In genomic region chr17:986322-986929, GRCh38 we compare ENCODE assay signal across 24 cellular contexts. TPM values are rescaled to one million over a fixed set of nuclear protein-coding genes. Genes with fewer than 3 reads are reported as not detected.
DNase-seq lines count a peak whose midpoint lies in the region; ATAC-seq and TF ChIP-seq lines count a peak whose summit lies in the region.
"Had no signal": no experiment of that assay in that cellular context is flagged by ENCODE, and none has a peak within 500 bp of the region (broad histone marks: within the 10 kb centered on the region; RNA-seq: fewer than 3 reads in every experiment).

No MANE protein-coding gene starts in this region.

- no TSS peak for BruUV-seq in IMR-90 (replicated peaks; lab: Mats Ljungman, UMichigan)

- H3K36me3 Mint-ChIP-seq in GM23338 (ENCODE audit: low read depth) (no peaks in the 10 kb centered on the region), neural crest cell (ENCODE audit: low read depth) (no peaks in the 10 kb centered on the region)
- H3K36me3 Mint-ChIP-seq: CD14-positive monocyte; CD8-positive, alpha-beta memory T cell had no signal

- H2BK120ac ChIP-seq in IMR-90 (ENCODE audit: low read depth, low read length): no peak overlapping the region

- H3K23ac ChIP-seq in IMR-90 (ENCODE audit: low read depth, low read length): no peak overlapping the region

- CTCF ChIA-PET in IMR-90 (lab: Yijun Ruan, JAX): interaction anchor here (1.3 kb wide), 1 partner anchor 10 kb away, joined by 3 read pairs; the partner anchor contains the start of gene TIMM22

- H3K27ac Mint-ChIP-seq in GM23338: no peak overlapping the region
- H3K27ac Mint-ChIP-seq in neural crest cell (ENCODE audit: unreplicated experiment): peak overlapping the region; percentile 57
- H3K27ac Mint-ChIP-seq: CD14-positive monocyte; CD4-positive, alpha-beta T cell; HFFc6 had no signal

- H4K8ac ChIP-seq in IMR-90 (ENCODE audit: low read depth in 2 of 2, low read length in 2 of 2): no peak overlapping the region

- H3K4me3 ChIP-seq in GM23338: no peak overlapping the region
- H3K4me3 ChIP-seq in IMR-90 (ENCODE audit: insufficient read depth, low read depth, low read length): no peak overlapping the region
- H3K4me3 ChIP-seq in Peyer's patch: no peak overlapping the region
- H3K4me3 ChIP-seq: A549; BLaER1 treated with 17β-estradiol and CSF1 and Interleukin-3, amounts not matched to agents 10 nM and 100 nM; GM12878; HAP-1 had no signal

- no peak overlapping the region for H2BK15ac ChIP-seq in IMR-90 (ENCODE audit: low read depth, low read length)

- H3K14ac ChIP-seq in IMR-90 (replicated peaks; ENCODE audit: low read depth, low read length): no peak overlapping the region

- H3K27me3 ChIP-seq in GM23338 (ENCODE audit: insufficient read depth) (no peaks in the 10 kb centered on the region), IMR-90 (ENCODE audit: control insufficient read depth, insufficient read depth, low read length) (no peaks in the 10 kb centered on the region), Peyer's patch (no peaks in the 10 kb centered on the region)
- H3K27me3 ChIP-seq: BE2C; BLaER1 treated with 17β-estradiol and CSF1 and Interleukin-3, amounts not matched to agents 10 nM and 100 nM had no signal

- H4K20me1 ChIP-seq in GM23338 (replicated peaks; ENCODE audit: insufficient read depth) (no peaks in the 10 kb centered on the region), IMR-90 (ENCODE audit: insufficient read depth, low read length) (no peaks in the 10 kb centered on the region)
- H4K20me1 ChIP-seq: BLaER1 treated with 17β-estradiol and CSF1 and Interleukin-3, amounts not matched to agents 10 nM and 100 nM had no signal

- DNase-seq in GM23338 (ENCODE audit: low spot score): no peak
- DNase-seq in IMR-90: no peak
- DNase-seq in islet precursor cell: peak; percentile 89
- no peak for DNase-seq in neural crest cell (ENCODE audit: low read depth, low spot score)
- no peak for DNase-seq in NK-92 (lab: John Stamatoyannopoulos, UW; ENCODE audit: unreplicated experiment)
- no peak for DNase-seq in Peyer's patch
- DNase-seq in NCI-H1092 treated with DMSO at 0.1 percent for 48 hours (lab: John Stamatoyannopoulos, UW): no peak
- DNase-seq: 8988T; ACHN; AML-193; BE2C; CD4-positive, alpha-beta T cell; CD8-positive, alpha-beta memory T cell; DMS 273 treated with DMSO at 0.1 percent for 48 hours; DMS79; EL; GDM1; GOT3; HFFc6 had no signal

- H2AK5ac ChIP-seq in IMR-90 (ENCODE audit: low read depth, low read length): no peak overlapping the region

- POLR2A ChIA-PET in IMR-90 (lab: Charles Lee; ENCODE audit: unreplicated experiment): no interaction called here

- ATAC-seq in GM23338: no peak
- no peak for ATAC-seq in IMR-90 (ENCODE audit: low read depth)
- ATAC-seq: A549, GM12878 had no signal

- H3K4me1 ChIP-seq in GM23338 (ENCODE audit: insufficient read depth) (no peaks in the 10 kb centered on the region), IMR-90 (ENCODE audit: control insufficient read depth, insufficient read depth, low read length) (no peaks in the 10 kb centered on the region), Peyer's patch (no peaks in the 10 kb centered on the region)
- H3K4me1 ChIP-seq: A549, BE2C, HAP-1 had no signal

- no peaks in the 10 kb centered on the region for H3K9me2 ChIP-seq in GM23338 (ENCODE audit: insufficient read depth)

- dilution Hi-C loops in IMR-90 (cut with HindIII; ENCODE audit: low sequenced_read_pairs, unreplicated experiment): loop anchor here (25.0 kb wide), 1 partner anchor 199 kb away; the partner anchor contains the start of genes GLOD4 and MRM3

- TF ChIP-seq POLR2A in IMR-90 (IDR thresholded peaks at IDR 0.05; ENCODE audit: low read depth, low read length): no peak
- no peak for TF ChIP-seq POLR2A in Peyer's patch (IDR thresholded peaks at IDR 0.05)

- H3K79me2 ChIP-seq in GM23338 (replicated peaks; ENCODE audit: insufficient read depth): no peaks in the 10 kb centered on the region

- H3K27me3 Mint-ChIP-seq in GM23338 (ENCODE audit: insufficient read depth, low read depth, poor library complexity) (peaks cover 8% of the 10 kb centered on the region), neural crest cell (ENCODE audit: low read depth) (no peaks in the 10 kb centered on the region)
- H3K27me3 Mint-ChIP-seq: CD4-positive, alpha-beta T cell had no signal

- H2AFZ ChIP-seq in GM23338 (0 out of 2 replicates have a peak overlapping the region, but pooled peaks have one; percentile 10), IMR-90 (replicated peaks; ENCODE audit: low read length, poor library complexity) (peak overlapping the region; percentile 21)

- H3K9ac ChIP-seq in IMR-90 (ENCODE audit: low read depth, low read length): no peak overlapping the region
- H3K9ac ChIP-seq: BLaER1 treated with 17β-estradiol and CSF1 and Interleukin-3, amounts not matched to agents 10 nM and 100 nM had no signal

- H3K9me3 Mint-ChIP-seq in GM23338: no peaks in the 10 kb centered on the region; the same call in 2 of the 3 replicates
- H3K9me3 Mint-ChIP-seq in neural crest cell: no peaks in the 10 kb centered on the region
- H3K9me3 Mint-ChIP-seq: CD4-positive, alpha-beta T cell; CD8-positive, alpha-beta memory T cell; HFFc6 had no signal

- TF ChIP-seq CTCF in GM23338 (conservative IDR thresholded peaks at IDR 0.05; ENCODE audit: low read depth in 2 of 2): no peak
- TF ChIP-seq CTCF in IMR-90 (conservative IDR thresholded peaks at IDR 0.05; ENCODE audit: low read depth, low read length): no peak
- no peak for TF ChIP-seq CTCF in neural crest cell (conservative IDR thresholded peaks at IDR 0.05)
- TF ChIP-seq CTCF in Peyer's patch (IDR thresholded peaks at IDR 0.05): no peak

- no peaks in the 10 kb centered on the region for H3K9me1 ChIP-seq in IMR-90 (ENCODE audit: insufficient read depth, low read length)

- 100% methylated on average over 3 of the region's 6 CpGs; no CpG with 5 or more reads in 1 of the 2 experiments for WGBS in IMR-90 (ENCODE audit: extremely low coverage in 2 of 2, insufficient read length in 1 of 2), 2 experiments

- H3K36me3 ChIP-seq in GM23338 (ENCODE audit: insufficient read depth): no peaks in the 10 kb centered on the region
- no peaks in the 10 kb centered on the region for H3K36me3 ChIP-seq in IMR-90 (ENCODE audit: control insufficient read depth, insufficient read depth, low read length)
- no peaks in the 10 kb centered on the region for H3K36me3 ChIP-seq in Peyer's patch
- H3K36me3 ChIP-seq: BE2C; BLaER1 treated with 17β-estradiol and CSF1 and Interleukin-3, amounts not matched to agents 10 nM and 100 nM; HAP-1 had no signal

- H3K79me1 ChIP-seq in IMR-90 (ENCODE audit: low read depth in 1 of 2, low read length in 2 of 2): no peaks in the 10 kb centered on the region

- H3K4me2 ChIP-seq in GM23338 (no peak overlapping the region), IMR-90 (ENCODE audit: low read depth, low read length) (no peak overlapping the region)
- H3K4me2 ChIP-seq: A549; BLaER1 treated with 17β-estradiol and CSF1 and Interleukin-3, amounts not matched to agents 10 nM and 100 nM had no signal

- H3K4me1 Mint-ChIP-seq in GM23338 (no peaks in the 10 kb centered on the region), neural crest cell (peaks cover 4% of the 10 kb centered on the region)
- H3K4me1 Mint-ChIP-seq: CD14-positive monocyte; CD8-positive, alpha-beta memory T cell had no signal

- in situ Hi-C loops in IMR-90 (cut with MboI; ENCODE audit: low sequenced_read_pairs): no loop called here

- H3K4ac ChIP-seq in IMR-90 (ENCODE audit: low read depth, low read length): no peak overlapping the region

- H3K9me3 ChIP-seq in IMR-90 (ENCODE audit: control insufficient read depth, insufficient read depth, low read length) (no peaks in the 10 kb centered on the region), Peyer's patch (no peaks in the 10 kb centered on the region)
- H3K9me3 ChIP-seq: A549; BE2C; BLaER1 treated with 17β-estradiol and CSF1 and Interleukin-3, amounts not matched to agents 10 nM and 100 nM; HAP-1 had no signal

- no peak overlapping the region for H2BK5ac ChIP-seq in IMR-90 (ENCODE audit: low read depth, low read length, poor library complexity, severe bottlenecking)

- no peaks in the 10 kb centered on the region for H3F3A ChIP-seq in GM23338 (replicated peaks; ENCODE audit: low read depth)

- no peak overlapping the region for H2AK9ac ChIP-seq in IMR-90 (replicated peaks; ENCODE audit: low read depth, low read length, poor library complexity)

- H3K27ac ChIP-seq in GM23338 (ENCODE audit: low read depth): no peak overlapping the region
- H3K27ac ChIP-seq in IMR-90 (ENCODE audit: insufficient read depth, low read length): no peak overlapping the region
- H3K27ac ChIP-seq in Peyer's patch: no peak overlapping the region
- H3K27ac ChIP-seq: A549; BLaER1 treated with 17β-estradiol and CSF1 and Interleukin-3, amounts not matched to agents 10 nM and 100 nM had no signal

- intact Hi-C loops in IMR-90 (cut with micrococcal nuclease): no loop called here

- H3K18ac ChIP-seq in IMR-90 (ENCODE audit: low read depth, low read length): no peak overlapping the region

- H3K56ac ChIP-seq in IMR-90 (ENCODE audit: extremely low read depth, insufficient read depth, low read length): no peak overlapping the region

- no peak overlapping the region for H3K4me3 Mint-ChIP-seq in GM23338
- peak overlapping the region; percentile 49 for H3K4me3 Mint-ChIP-seq in neural crest cell
- H3K4me3 Mint-ChIP-seq: CD14-positive monocyte; CD4-positive, alpha-beta T cell; HFFc6 had no signal

- no peak overlapping the region for H2BK20ac ChIP-seq in IMR-90 (ENCODE audit: low read depth, low read length)

- no peak for TF ChIP-seq RAD21 in IMR-90 (IDR thresholded peaks at IDR 0.05; ENCODE audit: low read length)

- H4K5ac ChIP-seq in IMR-90 (ENCODE audit: low read depth, low read length): no peak overlapping the region

- H4K91ac ChIP-seq in IMR-90 (ENCODE audit: insufficient read depth, low read depth, low read length): no peak overlapping the region

TF ChIP-seq in IMR-90, 13 proteins besides CTCF, POLR2A, EP300 and RAD21 (continues in another document):
- no peak for TF ChIP-seq CHD1 (IDR thresholded peaks at IDR 0.05; ENCODE audit: low read depth, low read length)

RNA-seq across cellular contexts. Expression of gene NXN, which starts 6.8 kb away (rescaled TPM):
- total RNA-seq in GM23338 (2014; rRNA removed; shearing (Covaris generic)): 90.4 and 105 TPM in 2 replicates
- polyA plus RNA-seq in GM23338 (2016; fragmentation: Nextera tagmentation; extraction: Ambion mirVana) (31.8 and 36.2 TPM in 2 replicates), IMR-90 (2012; rRNA removed) (116 and 120 TPM in 2 replicates)
- total RNA-seq in IMR-90 (2012; rRNA removed) (52.5 and 52.8 TPM in 2 replicates), neural crest cell (75.9 and 76.4 TPM in 2 replicates), Peyer's patch (10 to 100 TPM in 2 of 4 donors, 1 to 10 TPM in 2; 2.1 to 14.0 (median 8.6) TPM)
- polyA plus RNA-seq in IMR-90 (2012; cell fraction: cytosol; rRNA removed): 89.4 and 117 TPM in 2 replicates
- 67.9 and 90.2 TPM in 2 replicates for polyA plus RNA-seq in IMR-90 (2012; cell fraction: nucleus; rRNA removed; ENCODE audit: low replicate concordance)
- polyA plus RNA-seq: CD14-positive monocyte had no signal

RNA-seq across cellular contexts. Expression of gene TIMM22, which starts 10.5 kb away (rescaled TPM):
- 23.1 and 24.4 TPM in 2 replicates for total RNA-seq in GM23338 (2014; rRNA removed; shearing (Covaris generic))
- polyA plus RNA-seq in GM23338 (2016; fragmentation: Nextera tagmentation; extraction: Ambion mirVana) (20.2 and 21.9 TPM in 2 replicates), IMR-90 (2012; rRNA removed) (12.7 and 12.9 TPM in 2 replicates)
- total RNA-seq in IMR-90 (2012; rRNA removed) (12.7 and 14.4 TPM in 2 replicates), neural crest cell (18.7 and 19.5 TPM in 2 replicates), Peyer's patch (10 to 100 TPM in 3 of 4 donors, 1 to 10 TPM in 1; 9.0 to 18.2 (median 11.2) TPM)
- polyA plus RNA-seq in IMR-90 (2012; cell fraction: cytosol; rRNA removed): 9.9 and 11.0 TPM in 2 replicates
- 4.6 and 5.7 TPM in 2 replicates for polyA plus RNA-seq in IMR-90 (2012; cell fraction: nucleus; rRNA removed; ENCODE audit: low replicate concordance)
